Comparison of ENCODE assay signal across 24 cellular contexts in genomic region chr7:53110425-53110824, GRCh38.
DNase-seq lines count a peak whose midpoint lies in the region; ATAC-seq, FAIRE-seq and TF ChIP-seq lines count a peak whose summit lies in the region.
"Had no signal": no experiment of that assay in that cellular context is flagged by ENCODE, and none has a peak within 500 bp of the region (broad histone marks: within the 10 kb centered on the region; RNA-seq: fewer than 3 reads in every experiment).

No MANE protein-coding gene starts in this region.

- H3K27me3 ChIP-seq in astrocyte (ENCODE audit: insufficient read depth, low read length) (no peaks in the 10 kb centered on the region), MM.1S (replicated peaks; ENCODE audit: insufficient read depth, low read length) (no peaks in the 10 kb centered on the region), foreskin keratinocyte (no peaks in the 10 kb centered on the region)

- H3K9me2 ChIP-seq in MM.1S (replicated peaks; ENCODE audit: insufficient read depth, low read length): no peaks in the 10 kb centered on the region

- H3K9me3 Mint-ChIP-seq in astrocyte (ENCODE audit: unreplicated experiment): peaks cover 2% of the 10 kb centered on the region
- H3K9me3 Mint-ChIP-seq: GM23338 had no signal

- TF ChIP-seq CTCF in astrocyte (IDR thresholded peaks at IDR 0.05; ENCODE audit: insufficient read depth, low read depth, low read length): no peak
- TF ChIP-seq CTCF in MM.1S (IDR thresholded peaks at IDR 0.05; ENCODE audit: low read length): no peak
- no peak for TF ChIP-seq CTCF in foreskin keratinocyte (conservative IDR thresholded peaks at IDR 0.05)

- H3K27me3 Mint-ChIP-seq in astrocyte (ENCODE audit: low read depth, unreplicated experiment): no peaks in the 10 kb centered on the region
- H3K27me3 Mint-ChIP-seq: CD4-positive, alpha-beta T cell had no signal

- H3K9me3 ChIP-seq in astrocyte (ENCODE audit: insufficient read depth, low read depth, low read length) (no peaks in the 10 kb centered on the region), MM.1S (replicated peaks; ENCODE audit: insufficient read depth, low read length) (no peaks in the 10 kb centered on the region)
- H3K9me3 ChIP-seq: HAP-1 had no signal

- H3K9ac ChIP-seq in astrocyte (ENCODE audit: low read length) (no peak overlapping the region), MM.1S (ENCODE audit: low read length) (no peak overlapping the region)

- FAIRE-seq in astrocyte (lab: Jason Lieb, UNC): no peak

- H4K20me1 ChIP-seq in astrocyte (ENCODE audit: insufficient read depth, low read length) (no peaks in the 10 kb centered on the region), MM.1S (ENCODE audit: insufficient read depth, low read length) (no peaks in the 10 kb centered on the region)

- no peaks in the 10 kb centered on the region for H3K36me3 ChIP-seq in astrocyte (ENCODE audit: insufficient read depth, low read length)
- no peaks in the 10 kb centered on the region for H3K36me3 ChIP-seq in MM.1S (replicated peaks; ENCODE audit: insufficient read depth, low read length)
- H3K36me3 ChIP-seq: HAP-1 had no signal

- H3K27ac ChIP-seq in astrocyte (ENCODE audit: low read depth, low read length) (no peak overlapping the region), MM.1S (ENCODE audit: low read length) (no peak overlapping the region), foreskin keratinocyte (no peak overlapping the region)
- H3K27ac ChIP-seq: HL-60 had no signal

- H3K4me2 ChIP-seq in astrocyte (ENCODE audit: low read length): peak overlapping the region; percentile 20
- H3K4me2 ChIP-seq in MM.1S (ENCODE audit: low read depth, low read length): no peak overlapping the region
- H3K4me2 ChIP-seq: GM23338 had no signal

- H3K79me2 ChIP-seq in astrocyte (ENCODE audit: insufficient read depth, low read length): no peaks in the 10 kb centered on the region
- no peaks in the 10 kb centered on the region for H3K79me2 ChIP-seq in MM.1S (ENCODE audit: low read length)

- no peaks in the 10 kb centered on the region for H3F3A ChIP-seq in MM.1S (ENCODE audit: insufficient read depth, low read length)

- H3K4me1 ChIP-seq in astrocyte (ENCODE audit: insufficient read depth, low read length): peaks cover 3% of the 10 kb centered on the region
- no peaks in the 10 kb centered on the region for H3K4me1 ChIP-seq in MM.1S (ENCODE audit: low read length)
- H3K4me1 ChIP-seq in foreskin keratinocyte: no peaks in the 10 kb centered on the region
- H3K4me1 ChIP-seq: HAP-1 had no signal

- H3K36me3 Mint-ChIP-seq in astrocyte (ENCODE audit: low read depth, unreplicated experiment): no peaks in the 10 kb centered on the region

- H3K4me3 Mint-ChIP-seq in astrocyte (ENCODE audit: unreplicated experiment): no peak overlapping the region
- H3K4me3 Mint-ChIP-seq: CD4-positive, alpha-beta T cell; GM23338 had no signal

- peak; percentile 14 for DNase-seq in LHCN-M2 (ENCODE audit: low read depth)
- peak; percentile 67 to 93 for DNase-seq in NOMO-1 (lab: John Stamatoyannopoulos, UW; ENCODE audit: unreplicated experiment in 2 of 2)
- DNase-seq in astrocyte (ENCODE audit: low read depth): peak; percentile 32
- DNase-seq in renal cortical epithelial cell (ENCODE audit: low read depth): peak; percentile 37
- DNase-seq in MM.1S: no peak
- no peak for DNase-seq in COLO829 (ENCODE audit: low spot score)
- no peak for DNase-seq in foreskin keratinocyte
- DNase-seq: Calu3; CD4-positive, alpha-beta T cell; GDM1; KG1; NCI-H1092 treated with DMSO at 0.1 percent for 48 hours; NCI-H1436 treated with DMSO at 0.1 percent for 48 hours; NCI-H1930; NCI-H2227 treated with DMSO at 0.1 percent for 48 hours; NCI-H510A treated with DMSO at 0.1 percent for 48 hours; NCI-H748 treated with DMSO at 0.1 percent for 48 hours; PC-3; Right ventricle myocardium superior; T-helper 2 cell had no signal

- H3K4me3 ChIP-seq in astrocyte (ENCODE audit: insufficient read depth, low read depth, low read length) (no peak overlapping the region), MM.1S (ENCODE audit: low read length) (no peak overlapping the region)
- H3K4me3 ChIP-seq: GM23338, HAP-1 had no signal

- ATAC-seq in GM18498 (IDR thresholded peaks at IDR 0.05; ENCODE audit: unreplicated experiment) (no peak), foreskin keratinocyte (no peak)
- ATAC-seq: PC-3 had no signal

- H2AFZ ChIP-seq in astrocyte (ENCODE audit: low read depth, low read length): no peak overlapping the region
- no peak overlapping the region for H2AFZ ChIP-seq in MM.1S (ENCODE audit: low read length)
- H2AFZ ChIP-seq: GM23338 had no signal

- H3K27ac Mint-ChIP-seq in astrocyte (ENCODE audit: unreplicated experiment): peak overlapping the region; percentile 9
- H3K27ac Mint-ChIP-seq: CD4-positive, alpha-beta T cell; GM23338 had no signal

- H3K4me1 Mint-ChIP-seq in astrocyte (ENCODE audit: low read depth, unreplicated experiment): peaks cover 11% of the 10 kb centered on the region

Comparison
In these comparisons a context has a peak if more than half of its experiments do, and no peak if none do; other contexts are left out.
1. DNase-seq: peak in LHCN-M2 (single experiment), NOMO-1 (2 of 2), astrocyte (single experiment) and renal cortical epithelial cell (single experiment); none in MM.1S (single experiment), COLO829 (single experiment) and foreskin keratinocyte (0 of 2).